ENCODE assay signal across 2 cellular contexts in the genomic region with DNA sequence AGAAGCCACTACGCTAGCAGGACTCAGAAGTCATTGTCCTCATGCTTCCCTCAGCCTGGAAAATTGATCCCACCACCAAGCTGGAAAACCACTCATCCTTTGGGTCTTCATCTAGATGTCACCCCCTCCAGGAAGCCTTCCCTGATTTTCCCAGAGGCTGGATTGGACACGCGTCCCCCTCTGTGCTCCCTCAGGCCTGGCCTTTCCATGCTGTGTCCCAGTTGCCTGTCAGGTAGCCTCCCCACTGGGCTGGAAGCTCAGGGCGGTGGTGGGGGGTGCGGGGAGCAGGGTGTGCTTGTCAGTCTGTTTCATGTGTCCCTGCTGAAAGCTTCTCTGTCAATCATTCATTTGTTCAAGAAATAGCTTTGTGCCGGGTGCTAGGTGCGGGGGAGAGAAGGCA.
TF ChIP-seq lines count a peak whose summit lies in the region.

No MANE protein-coding gene starts in this region.

TF ChIP-seq in A549, 52 proteins besides CTCF, POLR2A, EP300 and RAD21:
- TF ChIP-seq HDAC2 (IDR thresholded peaks at IDR 0.05) (no peak), TP53 (CRISPR knock-in tag; IDR thresholded peaks at IDR 0.05) (no peak), ZFP36 (IDR thresholded peaks at IDR 0.05; ENCODE audit: borderline replicate concordance, partially characterized antibody) (peak; percentile 86)

TF ChIP-seq in GM12878, 131 proteins besides CTCF, POLR2A, EP300 and RAD21:
- no peak for TF ChIP-seq SPI1 (IDR thresholded peaks at IDR 0.05; ENCODE audit: borderline replicate concordance, insufficient read depth, low read depth, low read length)
- TF ChIP-seq ASH2L (IDR thresholded peaks at IDR 0.05; ENCODE audit: borderline replicate concordance, low read depth): no peak
- no peak for TF ChIP-seq HCFC1 (IDR thresholded peaks at IDR 0.05; ENCODE audit: low read length)
- TF ChIP-seq, protein P1, sequence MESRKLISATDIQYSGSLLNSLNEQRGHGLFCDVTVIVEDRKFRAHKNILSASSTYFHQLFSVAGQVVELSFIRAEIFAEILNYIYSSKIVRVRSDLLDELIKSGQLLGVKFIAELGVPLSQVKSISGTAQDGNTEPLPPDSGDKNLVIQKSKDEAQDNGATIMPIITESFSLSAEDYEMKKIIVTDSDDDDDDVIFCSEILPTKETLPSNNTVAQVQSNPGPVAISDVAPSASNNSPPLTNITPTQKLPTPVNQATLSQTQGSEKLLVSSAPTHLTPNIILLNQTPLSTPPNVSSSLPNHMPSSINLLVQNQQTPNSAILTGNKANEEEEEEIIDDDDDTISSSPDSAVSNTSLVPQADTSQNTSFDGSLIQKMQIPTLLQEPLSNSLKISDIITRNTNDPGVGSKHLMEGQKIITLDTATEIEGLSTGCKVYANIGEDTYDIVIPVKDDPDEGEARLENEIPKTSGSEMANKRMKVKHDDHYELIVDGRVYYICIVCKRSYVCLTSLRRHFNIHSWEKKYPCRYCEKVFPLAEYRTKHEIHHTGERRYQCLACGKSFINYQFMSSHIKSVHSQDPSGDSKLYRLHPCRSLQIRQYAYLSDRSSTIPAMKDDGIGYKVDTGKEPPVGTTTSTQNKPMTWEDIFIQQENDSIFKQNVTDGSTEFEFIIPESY (IDR thresholded peaks at IDR 0.05): no peak
- TF ChIP-seq CHD4 (IDR thresholded peaks at IDR 0.05): no peak
- TF ChIP-seq, protein P2, sequence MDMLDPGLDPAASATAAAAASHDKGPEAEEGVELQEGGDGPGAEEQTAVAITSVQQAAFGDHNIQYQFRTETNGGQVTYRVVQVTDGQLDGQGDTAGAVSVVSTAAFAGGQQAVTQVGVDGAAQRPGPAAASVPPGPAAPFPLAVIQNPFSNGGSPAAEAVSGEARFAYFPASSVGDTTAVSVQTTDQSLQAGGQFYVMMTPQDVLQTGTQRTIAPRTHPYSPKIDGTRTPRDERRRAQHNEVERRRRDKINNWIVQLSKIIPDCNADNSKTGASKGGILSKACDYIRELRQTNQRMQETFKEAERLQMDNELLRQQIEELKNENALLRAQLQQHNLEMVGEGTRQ (IDR thresholded peaks at IDR 0.05; ENCODE audit: borderline replicate concordance, low read depth, low read length): no peak
- TF ChIP-seq EGR1 (IDR thresholded peaks at IDR 0.05; ENCODE audit: borderline replicate concordance in 1 of 2, low read depth in 2 of 2, low read length in 2 of 2): no peak
- TF ChIP-seq, protein P3, sequence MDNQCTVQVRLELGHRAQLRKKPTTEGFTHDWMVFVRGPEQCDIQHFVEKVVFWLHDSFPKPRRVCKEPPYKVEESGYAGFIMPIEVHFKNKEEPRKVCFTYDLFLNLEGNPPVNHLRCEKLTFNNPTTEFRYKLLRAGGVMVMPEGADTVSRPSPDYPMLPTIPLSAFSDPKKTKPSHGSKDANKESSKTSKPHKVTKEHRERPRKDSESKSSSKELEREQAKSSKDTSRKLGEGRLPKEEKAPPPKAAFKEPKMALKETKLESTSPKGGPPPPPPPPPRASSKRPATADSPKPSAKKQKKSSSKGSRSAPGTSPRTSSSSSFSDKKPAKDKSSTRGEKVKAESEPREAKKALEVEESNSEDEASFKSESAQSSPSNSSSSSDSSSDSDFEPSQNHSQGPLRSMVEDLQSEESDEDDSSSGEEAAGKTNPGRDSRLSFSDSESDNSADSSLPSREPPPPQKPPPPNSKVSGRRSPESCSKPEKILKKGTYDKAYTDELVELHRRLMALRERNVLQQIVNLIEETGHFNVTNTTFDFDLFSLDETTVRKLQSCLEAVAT (IDR thresholded peaks at IDR 0.05): no peak
- TF ChIP-seq, protein P4, sequence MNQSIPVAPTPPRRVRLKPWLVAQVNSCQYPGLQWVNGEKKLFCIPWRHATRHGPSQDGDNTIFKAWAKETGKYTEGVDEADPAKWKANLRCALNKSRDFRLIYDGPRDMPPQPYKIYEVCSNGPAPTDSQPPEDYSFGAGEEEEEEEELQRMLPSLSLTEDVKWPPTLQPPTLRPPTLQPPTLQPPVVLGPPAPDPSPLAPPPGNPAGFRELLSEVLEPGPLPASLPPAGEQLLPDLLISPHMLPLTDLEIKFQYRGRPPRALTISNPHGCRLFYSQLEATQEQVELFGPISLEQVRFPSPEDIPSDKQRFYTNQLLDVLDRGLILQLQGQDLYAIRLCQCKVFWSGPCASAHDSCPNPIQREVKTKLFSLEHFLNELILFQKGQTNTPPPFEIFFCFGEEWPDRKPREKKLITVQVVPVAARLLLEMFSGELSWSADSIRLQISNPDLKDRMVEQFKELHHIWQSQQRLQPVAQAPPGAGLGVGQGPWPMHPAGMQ (IDR thresholded peaks at IDR 0.05; ENCODE audit: borderline replicate concordance): no peak
- TF ChIP-seq RELA (IDR thresholded peaks at IDR 0.05; ENCODE audit: borderline replicate concordance, partially characterized antibody): no peak
- TF ChIP-seq IRF4 (IDR thresholded peaks at IDR 0.05; ENCODE audit: low read depth, low read length): no peak
- TF ChIP-seq, protein P5, sequence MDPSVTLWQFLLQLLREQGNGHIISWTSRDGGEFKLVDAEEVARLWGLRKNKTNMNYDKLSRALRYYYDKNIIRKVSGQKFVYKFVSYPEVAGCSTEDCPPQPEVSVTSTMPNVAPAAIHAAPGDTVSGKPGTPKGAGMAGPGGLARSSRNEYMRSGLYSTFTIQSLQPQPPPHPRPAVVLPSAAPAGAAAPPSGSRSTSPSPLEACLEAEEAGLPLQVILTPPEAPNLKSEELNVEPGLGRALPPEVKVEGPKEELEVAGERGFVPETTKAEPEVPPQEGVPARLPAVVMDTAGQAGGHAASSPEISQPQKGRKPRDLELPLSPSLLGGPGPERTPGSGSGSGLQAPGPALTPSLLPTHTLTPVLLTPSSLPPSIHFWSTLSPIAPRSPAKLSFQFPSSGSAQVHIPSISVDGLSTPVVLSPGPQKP (IDR thresholded peaks at IDR 0.05; ENCODE audit: low read depth, low read length): no peak
- TF ChIP-seq, protein P6, sequence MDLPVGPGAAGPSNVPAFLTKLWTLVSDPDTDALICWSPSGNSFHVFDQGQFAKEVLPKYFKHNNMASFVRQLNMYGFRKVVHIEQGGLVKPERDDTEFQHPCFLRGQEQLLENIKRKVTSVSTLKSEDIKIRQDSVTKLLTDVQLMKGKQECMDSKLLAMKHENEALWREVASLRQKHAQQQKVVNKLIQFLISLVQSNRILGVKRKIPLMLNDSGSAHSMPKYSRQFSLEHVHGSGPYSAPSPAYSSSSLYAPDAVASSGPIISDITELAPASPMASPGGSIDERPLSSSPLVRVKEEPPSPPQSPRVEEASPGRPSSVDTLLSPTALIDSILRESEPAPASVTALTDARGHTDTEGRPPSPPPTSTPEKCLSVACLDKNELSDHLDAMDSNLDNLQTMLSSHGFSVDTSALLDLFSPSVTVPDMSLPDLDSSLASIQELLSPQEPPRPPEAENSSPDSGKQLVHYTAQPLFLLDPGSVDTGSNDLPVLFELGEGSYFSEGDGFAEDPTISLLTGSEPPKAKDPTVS (IDR thresholded peaks at IDR 0.05; ENCODE audit: low read depth, low read length): no peak
- TF ChIP-seq, protein P7, sequence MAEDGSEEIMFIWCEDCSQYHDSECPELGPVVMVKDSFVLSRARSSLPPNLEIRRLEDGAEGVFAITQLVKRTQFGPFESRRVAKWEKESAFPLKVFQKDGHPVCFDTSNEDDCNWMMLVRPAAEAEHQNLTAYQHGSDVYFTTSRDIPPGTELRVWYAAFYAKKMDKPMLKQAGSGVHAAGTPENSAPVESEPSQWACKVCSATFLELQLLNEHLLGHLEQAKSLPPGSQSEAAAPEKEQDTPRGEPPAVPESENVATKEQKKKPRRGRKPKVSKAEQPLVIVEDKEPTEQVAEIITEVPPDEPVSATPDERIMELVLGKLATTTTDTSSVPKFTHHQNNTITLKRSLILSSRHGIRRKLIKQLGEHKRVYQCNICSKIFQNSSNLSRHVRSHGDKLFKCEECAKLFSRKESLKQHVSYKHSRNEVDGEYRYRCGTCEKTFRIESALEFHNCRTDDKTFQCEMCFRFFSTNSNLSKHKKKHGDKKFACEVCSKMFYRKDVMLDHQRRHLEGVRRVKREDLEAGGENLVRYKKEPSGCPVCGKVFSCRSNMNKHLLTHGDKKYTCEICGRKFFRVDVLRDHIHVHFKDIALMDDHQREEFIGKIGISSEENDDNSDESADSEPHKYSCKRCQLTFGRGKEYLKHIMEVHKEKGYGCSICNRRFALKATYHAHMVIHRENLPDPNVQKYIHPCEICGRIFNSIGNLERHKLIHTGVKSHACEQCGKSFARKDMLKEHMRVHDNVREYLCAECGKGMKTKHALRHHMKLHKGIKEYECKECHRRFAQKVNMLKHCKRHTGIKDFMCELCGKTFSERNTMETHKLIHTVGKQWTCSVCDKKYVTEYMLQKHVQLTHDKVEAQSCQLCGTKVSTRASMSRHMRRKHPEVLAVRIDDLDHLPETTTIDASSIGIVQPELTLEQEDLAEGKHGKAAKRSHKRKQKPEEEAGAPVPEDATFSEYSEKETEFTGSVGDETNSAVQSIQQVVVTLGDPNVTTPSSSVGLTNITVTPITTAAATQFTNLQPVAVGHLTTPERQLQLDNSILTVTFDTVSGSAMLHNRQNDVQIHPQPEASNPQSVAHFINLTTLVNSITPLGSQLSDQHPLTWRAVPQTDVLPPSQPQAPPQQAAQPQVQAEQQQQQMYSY (CRISPR knock-in tag; IDR thresholded peaks at IDR 0.05): no peak
